Comparison of ENCODE assay signal across 2 cellular contexts in genomic region chr13:39942177-39942900, GRCh38.
TF ChIP-seq lines count a peak whose summit lies in the region.

No MANE protein-coding gene starts in this region.

TF ChIP-seq in HCT116, 20 proteins besides CTCF, POLR2A, EP300 and RAD21:
- TF ChIP-seq EGR1 (IDR thresholded peaks at IDR 0.05; ENCODE audit: low read depth) (no peak), ELF1 (IDR thresholded peaks at IDR 0.05; ENCODE audit: borderline replicate concordance, low read depth) (no peak), REST (IDR thresholded peaks at IDR 0.05; ENCODE audit: low read depth) (no peak)
TF ChIP-seq in HCT116: peak in this region for 0.

TF ChIP-seq in IMR-90, 13 proteins besides CTCF, POLR2A, EP300 and RAD21:
- TF ChIP-seq RFX5 (IDR thresholded peaks at IDR 0.05; ENCODE audit: low read depth, low read length) = no peak
- TF ChIP-seq FOS (IDR thresholded peaks at IDR 0.05; ENCODE audit: low read depth, low read length) = no peak
- TF ChIP-seq MAZ (IDR thresholded peaks at IDR 0.05; ENCODE audit: borderline replicate concordance, low read depth, low read length) = no peak
- TF ChIP-seq CEBPB (IDR thresholded peaks at IDR 0.05; ENCODE audit: low read depth, low read length) = no peak
- TF ChIP-seq MXI1 (IDR thresholded peaks at IDR 0.05; ENCODE audit: borderline replicate concordance, low read depth, low read length) = no peak
- no peak for TF ChIP-seq NFE2L2 (IDR thresholded peaks at IDR 0.05; ENCODE audit: low read depth, low read length)
- TF ChIP-seq SMC3 (IDR thresholded peaks at IDR 0.05; ENCODE audit: low read depth, low read length) = no peak
- TF ChIP-seq USF2 (IDR thresholded peaks at IDR 0.05; ENCODE audit: low read depth, low read length) = no peak
- no peak for TF ChIP-seq BHLHE40 (IDR thresholded peaks at IDR 0.05; ENCODE audit: low read depth, low read length)
- TF ChIP-seq MAFK (IDR thresholded peaks at IDR 0.05; ENCODE audit: low read depth, low read length) = no peak
- no peak for TF ChIP-seq CHD1 (IDR thresholded peaks at IDR 0.05; ENCODE audit: low read depth, low read length)
TF ChIP-seq in IMR-90: peak in this region for 0.
